Comparison of ENCODE assay signal across 1 cellular context in the genomic region with DNA sequence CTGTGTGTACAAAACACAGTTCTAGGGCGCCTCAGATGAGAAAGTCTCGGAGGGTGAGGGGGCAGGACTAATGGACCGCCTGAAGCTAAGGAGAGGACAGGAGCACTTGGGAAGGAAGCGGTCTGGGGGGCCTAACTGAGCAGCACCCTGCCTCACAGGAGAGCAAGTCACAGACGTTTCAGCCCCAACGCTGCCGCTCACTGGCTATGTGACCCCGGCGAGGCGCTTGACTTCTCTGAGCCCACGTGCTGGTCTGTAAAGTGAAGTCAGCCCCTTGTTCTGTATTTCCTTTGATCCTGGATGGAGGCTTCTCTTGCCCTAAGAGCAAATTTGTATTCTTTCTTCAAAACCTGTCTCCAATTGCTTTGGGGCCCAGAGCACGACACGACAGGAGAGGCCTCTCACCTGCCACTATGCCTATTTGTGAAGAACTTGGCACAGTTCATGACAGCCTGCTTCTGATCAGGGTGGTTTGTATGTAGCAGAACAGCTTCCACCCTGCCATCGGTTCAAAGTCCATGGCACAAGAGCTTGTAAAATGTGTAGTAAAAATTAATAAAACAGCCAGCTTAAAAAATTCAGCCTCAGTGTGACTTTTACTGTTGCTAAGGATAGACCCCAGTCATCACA.
TF ChIP-seq lines count a peak whose summit lies in the region.

No MANE protein-coding gene starts in this region.

TF ChIP-seq in HepG2, 621 proteins besides CTCF, POLR2A, EP300 and RAD21 (continued from another document):
- peak; percentile 32 for TF ChIP-seq ZNF687 (CRISPR knock-in tag; IDR thresholded peaks at IDR 0.05)
- no peak for TF ChIP-seq DNMT1 (CRISPR knock-in tag; IDR thresholded peaks at IDR 0.05)
